In the genomic region with DNA sequence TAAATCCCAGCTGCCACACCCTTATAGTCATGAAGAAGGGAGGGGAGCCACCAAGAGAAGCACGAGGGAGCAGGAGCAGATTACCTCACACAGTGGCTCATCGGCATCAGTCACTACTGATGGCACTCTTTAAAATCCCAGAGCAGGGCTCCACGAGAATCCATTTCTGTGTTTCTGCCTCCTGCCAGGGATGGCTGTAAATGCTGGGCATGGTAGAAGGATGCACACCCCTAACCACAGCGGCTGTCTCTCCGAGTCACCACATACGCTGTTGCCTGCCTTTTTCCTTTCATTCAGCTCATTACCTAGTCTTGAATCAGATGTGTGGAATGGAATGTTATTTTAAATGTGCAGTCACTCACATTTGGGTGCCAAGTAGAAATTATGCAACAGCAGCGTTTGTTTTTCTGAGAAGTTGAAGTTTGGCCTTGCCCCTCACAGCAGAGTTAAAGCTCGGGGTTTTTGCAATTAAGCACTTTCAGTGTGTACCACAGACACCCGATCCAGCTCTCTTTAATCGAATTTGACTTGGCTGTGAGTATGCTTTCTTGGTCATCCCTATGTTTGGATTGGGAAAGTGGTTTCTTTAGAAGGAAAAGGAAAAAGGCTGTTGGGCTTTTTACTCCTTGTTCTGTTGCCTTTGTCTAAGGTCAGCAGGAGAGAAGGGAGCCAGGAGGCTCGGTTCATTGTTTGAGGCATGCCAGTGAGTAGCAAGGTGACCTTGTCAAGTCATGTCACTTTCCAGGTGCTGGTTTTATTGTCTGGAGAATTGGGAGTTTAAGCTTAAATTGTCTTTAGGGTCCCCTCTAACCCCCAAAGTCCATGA, we compare ENCODE assay signal across 10 cellular contexts.
DNase-seq lines count a peak whose midpoint lies in the region; ATAC-seq and TF ChIP-seq lines count a peak whose summit lies in the region.
"Had no signal": no experiment of that assay in that cellular context is flagged by ENCODE, and none has a peak within 500 bp of the region (broad histone marks: within the 10 kb centered on the region; RNA-seq: fewer than 3 reads in every experiment).

No MANE protein-coding gene starts in this region.

- H3K27ac ChIP-seq in HUES6 (ENCODE audit: low read depth, low read length) (peak overlapping the region; percentile 61), thoracic aorta (peak overlapping the region; percentile 64 to 79)

- H3K4me1 ChIP-seq in HUES6 (ENCODE audit: control insufficient read depth, insufficient read depth, low read length): peaks cover 40% of the 10 kb centered on the region
- peaks cover 15 to 28% of the 10 kb centered on the region in 2 donors for H3K4me1 ChIP-seq in thoracic aorta (ENCODE audit: control insufficient read depth in 1 of 2, low read depth in 2 of 2)

- DNase-seq in dedifferentiated amniotic fluid mesenchymal stem cell (ENCODE audit: extremely low spot score) (peak; percentile 79), left lobe of liver (ENCODE audit: low spot score) (peak; percentile 56), thoracic aorta (ENCODE audit: low spot score) (peak; percentile 32), natural killer cell (no peak)
- no peak for DNase-seq in activated CD4-positive, CD25-positive, alpha-beta regulatory T cell (lab: John Stamatoyannopoulos, UW)
- DNase-seq: naive B cell, NCI-H345 had no signal

- no peaks in the 10 kb centered on the region for H3K9me3 ChIP-seq in HUES6 (ENCODE audit: control insufficient read depth, insufficient read depth, low read depth, low read length)
- H3K9me3 ChIP-seq in thoracic aorta: no peaks in the 10 kb centered on the region

- H3K4me1 Mint-ChIP-seq in natural killer cell: no peaks in the 10 kb centered on the region
- H3K4me1 Mint-ChIP-seq: naive B cell had no signal

- TF ChIP-seq CTCF in thoracic aorta (IDR thresholded peaks at IDR 0.05) (no peak), natural killer cell (IDR thresholded peaks at IDR 0.05) (no peak)

- H3K27ac Mint-ChIP-seq in natural killer cell: no peak overlapping the region
- H3K27ac Mint-ChIP-seq: naive B cell had no signal

- peaks cover 13% of the 10 kb centered on the region for H3K36me3 ChIP-seq in HUES6 (ENCODE audit: control insufficient read depth, insufficient read depth, low read length)
- peaks cover 32% of the 10 kb centered on the region for H3K36me3 ChIP-seq in thoracic aorta

- no peaks in the 10 kb centered on the region for H3K27me3 Mint-ChIP-seq in natural killer cell (ENCODE audit: low read depth in 2 of 2)

- ATAC-seq in left lobe of liver (peak; percentile 81), thoracic aorta (ENCODE audit: insufficient number of reproducible peaks, low FRiP score, low read depth) (peak; percentile 80), GM21367 (IDR thresholded peaks at IDR 0.05; ENCODE audit: unreplicated experiment) (no peak), natural killer cell (no peak), GM18868 (IDR thresholded peaks at IDR 0.05; ENCODE audit: unreplicated experiment) (no peak)

- no peaks in the 10 kb centered on the region for H3K27me3 ChIP-seq in HUES6 (ENCODE audit: control insufficient read depth, insufficient read depth, low read length)
- no peaks in the 10 kb centered on the region for H3K27me3 ChIP-seq in thoracic aorta (replicated peaks; ENCODE audit: insufficient read depth)

- no peak overlapping the region for H3K4me3 Mint-ChIP-seq in natural killer cell
- H3K4me3 Mint-ChIP-seq: naive B cell had no signal

- H3K9ac ChIP-seq in HUES6 (ENCODE audit: low read length): peak overlapping the region; percentile 17

- H3K9me3 Mint-ChIP-seq in natural killer cell: no peaks in the 10 kb centered on the region
- H3K9me3 Mint-ChIP-seq: naive B cell had no signal

- intact Hi-C loops in natural killer cell (cut with micrococcal nuclease): no loop called here

- H3K36me3 Mint-ChIP-seq in natural killer cell: no peaks in the 10 kb centered on the region
- H3K36me3 Mint-ChIP-seq: naive B cell had no signal

- H3K4me3 ChIP-seq in HUES6 (ENCODE audit: low read depth, low read length) (no peak overlapping the region), thoracic aorta (peak overlapping the region; percentile 50)

Comparison
In these comparisons a context has a peak if more than half of its experiments do, and no peak if none do; other contexts are left out.
1. DNase-seq: peak in dedifferentiated amniotic fluid mesenchymal stem cell (single experiment), left lobe of liver (single experiment) and thoracic aorta (single experiment); none in natural killer cell (single experiment) and activated CD4-positive, CD25-positive, alpha-beta regulatory T cell (0 of 4).
2. ATAC-seq: peak in left lobe of liver (single experiment) and thoracic aorta (single experiment); none in GM21367 (single experiment), natural killer cell (0 of 3) and GM18868 (single experiment).